1 cellular context compared by ENCODE assay signal in the genomic region with DNA sequence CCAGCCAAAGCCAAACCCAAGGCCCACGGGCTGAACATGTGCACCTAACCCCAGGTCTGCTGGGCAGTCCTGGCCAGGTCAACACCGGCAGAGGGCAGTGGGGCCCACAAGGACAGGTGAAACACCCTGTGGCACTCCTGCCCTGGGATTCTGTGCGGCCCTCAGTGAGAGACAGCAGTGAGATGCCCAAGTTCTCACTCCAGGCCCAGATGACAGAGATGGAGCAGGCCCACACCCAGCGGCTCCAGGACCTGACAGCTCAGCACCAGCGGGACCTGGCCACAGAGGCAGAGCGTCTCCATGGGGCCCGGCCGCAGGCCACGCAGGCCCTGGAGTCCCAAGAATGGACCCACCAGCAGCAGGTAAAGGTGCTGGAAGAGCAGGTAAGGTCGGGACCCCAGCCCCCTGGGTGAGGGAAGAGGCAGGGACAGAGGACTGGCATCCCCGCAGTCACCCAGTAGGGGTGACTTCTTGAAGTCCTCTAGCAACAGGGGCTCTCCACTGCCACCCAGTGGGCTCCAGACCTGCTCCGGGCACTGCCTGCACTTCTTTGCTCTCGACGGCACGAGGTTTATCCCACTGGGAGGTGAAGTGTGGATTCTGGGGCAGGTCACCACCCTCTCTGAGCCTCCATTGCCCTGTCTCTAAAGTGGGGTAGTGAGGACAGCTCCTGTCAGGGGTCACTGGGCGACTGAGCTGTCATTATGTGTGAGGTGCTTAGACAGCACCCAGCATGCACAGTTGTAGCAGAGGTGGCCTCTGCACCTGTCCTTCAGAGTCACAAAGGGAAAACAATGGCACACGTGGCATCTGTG.
TF ChIP-seq lines count a peak whose summit lies in the region.

No MANE protein-coding gene starts in this region.

TF ChIP-seq in K562, 482 proteins besides CTCF, POLR2A, EP300 and RAD21:
- no peak for TF ChIP-seq RUNX1 (IDR thresholded peaks at IDR 0.05; ENCODE audit: low read depth)
- TF ChIP-seq MEIS2 (IDR thresholded peaks at IDR 0.05; ENCODE audit: partially characterized antibody): no peak
- no peak for TF ChIP-seq WHSC1 (IDR thresholded peaks at IDR 0.05; ENCODE audit: low read length)
- 0 out of 2 replicates have a peak, but pooled peaks have one; percentile 33 for TF ChIP-seq ZKSCAN1 (IDR thresholded peaks at IDR 0.05; ENCODE audit: low read depth, low read length)
- no peak for TF ChIP-seq ETV6 (IDR thresholded peaks at IDR 0.05; ENCODE audit: borderline replicate concordance in 1 of 2, low read depth in 2 of 2, low read length in 1 of 2)
- TF ChIP-seq ETV6 (CRISPR knock-in tag; IDR thresholded peaks at IDR 0.05; ENCODE audit: borderline replicate concordance): no peak
- 0 out of 2 replicates have a peak, but pooled peaks have one; percentile 21 for TF ChIP-seq SMC3 (conservative IDR thresholded peaks at IDR 0.05; ENCODE audit: insufficient read depth, low read depth, low read length)
